22 cellular contexts compared by ENCODE assay signal in genomic region chr9:80928697-80929096, GRCh38.
"Had no signal": no experiment of that assay in that cellular context is flagged by ENCODE, and none has a peak within 500 bp of the region (broad histone marks: within the 10 kb centered on the region; RNA-seq: fewer than 3 reads in every experiment).

No MANE protein-coding gene starts in this region.

- H3K4me3 ChIP-seq: gastroesophageal sphincter, heart left ventricle, pancreas, psoas muscle, right atrium auricular region, tibial artery had no signal

- DNase-seq: activated CD4-positive, alpha-beta memory T cell treated with anti-CD3 and anti-CD28 coated beads for 36 hours; activated CD4-positive, alpha-beta T cell treated with anti-CD3 and anti-CD28 coated beads for 48 hours; activated effector memory CD4-positive, alpha-beta T cell treated with Interleukin-2 at 50 U/mL for 16 hours; activated naive CD4-positive, alpha-beta T cell treated with anti-CD3 and anti-CD28 coated beads for 36 hours; activated naive CD8-positive, alpha-beta T cell treated with anti-CD3 and anti-CD28 coated beads, Interleukin-2, amount 10 ng/mL, durations not matched to agents 7 days and 5 days; activated T-cell treated with anti-CD3 and anti-CD28 coated beads, Interleukin-2, amount 50 U/mL, for 72 hours; anterior cingulate cortex; caudate nucleus; effector CD4-positive, alpha-beta T cell; erythroblast; heart left ventricle; islet precursor cell; left cardiac atrium; nephron progenitor cell; pancreas; psoas muscle; stimulated activated CD4-positive, alpha-beta T cell treated with anti-CD3 and anti-CD28 coated beads, Interleukin-12 subunit alpha, Interleukin-12 subunit beta, amount 100 ng/mL, for 4 hours; T-helper 1 cell; T1000; tibial artery had no signal

- H3K27me3 ChIP-seq: gastroesophageal sphincter, heart left ventricle, pancreas, right atrium auricular region, tibial artery had no signal

- H3K36me3 ChIP-seq: gastroesophageal sphincter, heart left ventricle, pancreas, right atrium auricular region, tibial artery had no signal

- ATAC-seq: activated T-cell treated with anti-CD3 and anti-CD28 coated beads, Interleukin-2, amount 50 U/mL, for 72 hours; gastroesophageal sphincter; heart left ventricle; left cardiac atrium; pancreas; psoas muscle had no signal

- H3K27ac ChIP-seq: gastroesophageal sphincter, heart left ventricle, pancreas, psoas muscle, right atrium auricular region, tibial artery had no signal

- H3K4me1 ChIP-seq: heart left ventricle, pancreas, psoas muscle, right atrium auricular region, tibial artery had no signal

- H3K9me3 ChIP-seq: gastroesophageal sphincter, pancreas, psoas muscle, right atrium auricular region, tibial artery had no signal
